In genomic region chr16:48383204-48383876, GRCh38 we compare ENCODE assay signal across 8 cellular contexts. TPM values are rescaled to one million over a fixed set of nuclear protein-coding genes. Genes with fewer than 3 reads are reported as not detected.
DNase-seq lines count a peak whose midpoint lies in the region; ATAC-seq and TF ChIP-seq lines count a peak whose summit lies in the region.

No MANE protein-coding gene starts in this region.

- H3K9me3 Mint-ChIP-seq in activated T-cell treated with anti-CD3 and anti-CD28 coated beads, Interleukin-2, amount 50 U/mL, for 4 hours = no peaks in the 10 kb centered on the region

- H3K36me3 ChIP-seq in left lung (no peaks in the 10 kb centered on the region), tibial artery (no peaks in the 10 kb centered on the region)

- intact Hi-C loops in left lung (cut with DNase I) = no loop called here
- intact Hi-C loops in tibial artery (cut with DNase I; ENCODE audit: low total_unique reads) = no loop called here

- ATAC-seq in activated T-cell treated with anti-CD3 and anti-CD28 coated beads, Interleukin-2, amount 50 U/mL, for 4 hours = no peak
- ATAC-seq in left lung (no peak), HG03095 (IDR thresholded peaks at IDR 0.05; ENCODE audit: unreplicated experiment) (no peak)

- H3K4me1 ChIP-seq in left lung (peaks cover 8 to 68% of the 10 kb centered on the region in 2 donors), tibial artery (peaks cover 0 to 70% (median 39%) of the 10 kb centered on the region in 4 donors)

- H3K9me3 ChIP-seq in left lung (no peaks in the 10 kb centered on the region), tibial artery (no peaks in the 10 kb centered on the region)

- no peaks in the 10 kb centered on the region for H3K36me3 Mint-ChIP-seq in activated T-cell treated with anti-CD3 and anti-CD28 coated beads, Interleukin-2, amount 50 U/mL, for 4 hours (ENCODE audit: insufficient read depth)

- H3K27ac ChIP-seq in left lung = peak overlapping the region; percentile 95 to 99
- peak overlapping the region; percentile 93 to 100 for H3K27ac ChIP-seq in tibial artery

- H3K4me3 ChIP-seq in left lung = peak overlapping the region; percentile 52 to 74
- H3K4me3 ChIP-seq in tibial artery = peak overlapping the region; percentile 88 to 89

- H3K4me3 Mint-ChIP-seq in activated T-cell treated with anti-CD3 and anti-CD28 coated beads, Interleukin-2, amount 50 U/mL, for 4 hours = peak overlapping the region; percentile 94

- no peak for TF ChIP-seq CTCF in left lung (IDR thresholded peaks at IDR 0.05)
- TF ChIP-seq CTCF in tibial artery (IDR thresholded peaks at IDR 0.05) = no peak

- no peaks in the 10 kb centered on the region for H3K27me3 Mint-ChIP-seq in activated T-cell treated with anti-CD3 and anti-CD28 coated beads, Interleukin-2, amount 50 U/mL, for 4 hours (ENCODE audit: low read depth)

- peaks cover 42% of the 10 kb centered on the region for H3K4me1 Mint-ChIP-seq in activated T-cell treated with anti-CD3 and anti-CD28 coated beads, Interleukin-2, amount 50 U/mL, for 4 hours (ENCODE audit: low read depth)

- no peak for DNase-seq in activated T-cell treated with anti-CD3 and anti-CD28 coated beads, Interleukin-2, amount 50 U/mL, for 4 hours
- DNase-seq in activated T-cell treated with anti-CD3 and anti-CD28 coated beads, Interleukin-2, amount 50 U/mL, for 48 hours = no peak
- DNase-seq in amniotic epithelial cell (ENCODE audit: low read depth) = peak; percentile 64
- no peak for DNase-seq in left lung
- DNase-seq in tibial artery = no peak
- no peak for DNase-seq in putamen (ENCODE audit: low spot score)
- no peak for DNase-seq in activated CD4-positive, alpha-beta T cell treated with anti-CD3 and anti-CD28 coated beads, Interleukin-2, amount 50 U/mL, for 1 hour

- H3K27me3 ChIP-seq in left lung (no peaks in the 10 kb centered on the region), tibial artery (no peaks in the 10 kb centered on the region)

RNA-seq across cellular contexts. Expression of gene SIAH1, which starts 1.9 kb away (rescaled TPM):
- total RNA-seq in activated T-cell treated with anti-CD3 and anti-CD28 coated beads, Interleukin-2, amount 50 U/mL, for 4 hours = 10 to 100 TPM in 2 of 3 donors, 1 to 10 TPM in 1; 10.0 to 12.2 (median 10.4) TPM
- 10 to 100 TPM; 18.9 to 21.9 TPM for total RNA-seq in left lung
